32 cellular contexts compared by ENCODE assay signal in the genomic region with DNA sequence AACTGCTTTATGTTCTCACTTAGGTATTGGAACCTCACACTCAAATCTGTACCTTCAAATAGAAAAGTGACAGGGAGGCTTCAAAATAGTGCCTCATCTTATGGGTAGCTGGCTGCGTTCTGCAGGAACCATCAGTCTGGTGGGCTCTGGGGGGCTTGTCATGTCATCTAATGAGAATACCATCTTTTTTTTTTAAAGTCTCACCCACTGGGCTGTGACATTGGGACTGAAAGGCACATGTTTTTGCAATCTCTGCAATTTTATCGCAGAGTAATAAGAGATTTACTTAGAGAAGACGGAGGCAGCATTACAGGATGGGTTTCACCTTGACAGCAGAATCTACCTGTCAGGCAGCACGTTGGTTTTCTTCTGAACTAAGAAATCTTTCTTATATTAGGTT. TPM values are rescaled to one million over a fixed set of nuclear protein-coding genes. Genes with fewer than 3 reads are reported as not detected.
"Had no signal": no experiment of that assay in that cellular context is flagged by ENCODE, and none has a peak within 500 bp of the region (broad histone marks: within the 10 kb centered on the region; RNA-seq: fewer than 3 reads in every experiment).

No MANE protein-coding gene starts in this region.

- H3K27me3 Mint-ChIP-seq: dendritic cell treated with granulocyte-macrophage colony-stimulating factor and Interleukin-4, amounts not matched to agents 40 ng/mL and 50 ng/mL, for 4 days had no signal

- H3K36me3 ChIP-seq: colonic mucosa, esophagus squamous epithelium, gastrocnemius medialis, heart right ventricle, left lung, lower lobe of right lung had no signal

- H3K36me3 Mint-ChIP-seq: mesothelial cell of epicardium had no signal

- H3K9me3 Mint-ChIP-seq: dendritic cell treated with granulocyte-macrophage colony-stimulating factor and Interleukin-4, amounts not matched to agents 40 ng/mL and 50 ng/mL, for 4 days; effector memory CD8-positive, alpha-beta T cell; endodermal cell; mesothelial cell of epicardium had no signal

- ATAC-seq: effector memory CD8-positive, alpha-beta T cell; esophagus mucosa; gastrocnemius medialis; heart right ventricle; left cardiac atrium; left lung; lower lobe of right lung; mucosa of descending colon had no signal

- DNase-seq: colonic mucosa; cortex of kidney; effector CD8-positive, alpha-beta T cell; effector memory CD8-positive, alpha-beta T cell; endodermal cell; erythroblast; esophagus squamous epithelium; foreskin fibroblast; foreskin melanocyte; gastrocnemius medialis; glutamatergic neuron; heart right ventricle; hippocampal formation; left cardiac atrium; left lung; left ventricle myocardium superior; lower lobe of right lung; mucosa of descending colon had no signal

- FAIRE-seq: endometrium, islet of Langerhans, keratinocyte had no signal

- H3K4me1 ChIP-seq: colonic mucosa, esophagus squamous epithelium, gastrocnemius medialis, lower lobe of right lung had no signal

- H3K4me3 Mint-ChIP-seq: dendritic cell treated with granulocyte-macrophage colony-stimulating factor and Interleukin-4, amounts not matched to agents 40 ng/mL and 50 ng/mL, for 4 days; effector memory CD8-positive, alpha-beta T cell; endodermal cell; mesothelial cell of epicardium had no signal

- H3K4me3 ChIP-seq: colonic mucosa, esophagus squamous epithelium, gastrocnemius medialis, heart right ventricle, left lung, lower lobe of right lung, mucosa of descending colon had no signal

- H3K27me3 ChIP-seq: colonic mucosa, esophagus squamous epithelium, gastrocnemius medialis, heart right ventricle, left lung had no signal

- H3K27ac ChIP-seq: colonic mucosa, epithelial cell of prostate, esophagus squamous epithelium, gastrocnemius medialis, lower lobe of right lung had no signal

- H3K27ac Mint-ChIP-seq: dendritic cell treated with granulocyte-macrophage colony-stimulating factor and Interleukin-4, amounts not matched to agents 40 ng/mL and 50 ng/mL, for 4 days; effector memory CD8-positive, alpha-beta T cell; endodermal cell; mesothelial cell of epicardium had no signal

- H3K9me3 ChIP-seq: colonic mucosa, esophagus squamous epithelium, gastrocnemius medialis, heart right ventricle, left lung, lower lobe of right lung, mucosa of descending colon had no signal

RNA-seq across cellular contexts. Expression of a gene that starts 28.4 kb away (rescaled TPM):
- total RNA-seq: colonic mucosa, dermis microvascular lymphatic vessel endothelial cell, endodermal cell, esophagus mucosa, esophagus squamous epithelium, gastrocnemius medialis, glomerular endothelial cell, kidney epithelial cell, left cardiac atrium, left lung, left ventricle myocardium superior, lower leg skin, lower lobe of right lung, lung microvascular endothelial cell, mesenteric fat pad, mesothelial cell of epicardium, mucosa of descending colon, myocyte had no signal
- polyA plus RNA-seq: heart right ventricle, keratinocyte had no signal
